37 cellular contexts compared by ENCODE assay signal in genomic region chr19:55947532-55947931, GRCh38. TPM values are rescaled to one million over a fixed set of nuclear protein-coding genes. Genes with fewer than 3 reads are reported as not detected.
"Had no signal": no experiment of that assay in that cellular context is flagged by ENCODE, and none has a peak within 500 bp of the region (broad histone marks: within the 10 kb centered on the region; RNA-seq: fewer than 3 reads in every experiment).

NLRP8 (plus strand) TSS chr19:55947832.

- H3K4me3 ChIP-seq: MG63 had no signal

- H3K9me3 ChIP-seq: MG63 had no signal

- DNase-seq: Karpas-422, Kasumi-1, MG63, MM.1S, MV-4-11, NCI-H1048, NCI-H1092, NCI-H1092 treated with DMSO at 0.1 percent for 48 hours, NCI-H1105, NCI-H1105 treated with DMSO at 0.1 percent for 48 hours, NCI-H1417, NCI-H1417 treated with DMSO at 0.1 percent for 48 hours, NCI-H1436, NCI-H1436 treated with DMSO at 0.1 percent for 48 hours, NCI-H146, NCI-H1694, NCI-H1694 treated with DMSO at 0.1 percent for 48 hours, NCI-H187, NCI-H187 treated with DMSO at 0.1 percent for 48 hours, NCI-H1930, NCI-H2029, NCI-H2029 treated with DMSO at 0.1 percent for 48 hours, NCI-H2081, NCI-H2081 treated with DMSO at 0.1 percent for 48 hours, NCI-H2107, NCI-H2171, NCI-H2171 treated with DMSO at 0.1 percent for 48 hours, NCI-H2227 treated with DMSO at 0.1 percent for 48 hours, NCI-H226, NCI-H345, NCI-H446, NCI-H446 treated with DMSO at 0.1 percent for 48 hours, NCI-H510A had no signal

RNA-seq across cellular contexts. Expression of gene NLRP8, which starts in this region (rescaled TPM):
- total RNA-seq: LHCN-M2, M059J, MCF 10A, NCI-H460 had no signal
